In genomic region chr4:23333556-23333945, GRCh38 we compare ENCODE assay signal across 9 cellular contexts.
A peak's percentile ranks its signal among the peaks of the same experiment; 100 is the strongest.
DNase-seq lines count a peak whose midpoint lies in the region; ATAC-seq and FAIRE-seq lines count a peak whose summit lies in the region.
"Had no signal": no experiment of that assay in that cellular context is flagged by ENCODE, and none has a peak within 500 bp of the region (broad histone marks: within the 10 kb centered on the region; RNA-seq: fewer than 3 reads in every experiment).

No MANE protein-coding gene starts in this region.

- FAIRE-seq in RCC 7860 (lab: Jason Lieb, UNC) = no peak

- ATAC-seq in GM21825 (IDR thresholded peaks at IDR 0.05; ENCODE audit: unreplicated experiment) = peak; percentile 5

- DNase-seq in Daoy (ENCODE audit: low read depth) = peak; percentile 63
- peak; percentile 86 for DNase-seq in RCC 7860 (ENCODE audit: low spot score)
- peak; percentile 87 for DNase-seq in glomerular visceral epithelial cell (ENCODE audit: extremely low spot score)
- DNase-seq in NCI-H2171 (lab: John Stamatoyannopoulos, UW) = no peak
- no peak for DNase-seq in putamen (ENCODE audit: low spot score)
- DNase-seq in NCI-H2227 (lab: John Stamatoyannopoulos, UW; ENCODE audit: unreplicated experiment) = no peak
- no peak for DNase-seq in ecto neural progenitor cell (ENCODE audit: low spot score)
- DNase-seq: stomach had no signal

Comparison
In these comparisons a context has a peak if more than half of its experiments do, and no peak if none do; other contexts are left out.
1. DNase-seq: peak in Daoy (single experiment), RCC 7860 (single experiment) and glomerular visceral epithelial cell (single experiment); none in NCI-H2171 (single experiment), putamen (single experiment), NCI-H2227 (single experiment) and ecto neural progenitor cell (single experiment).